17 cellular contexts compared by ENCODE assay signal in genomic region chr15:100716456-100717085, GRCh38.
"Had no signal": no experiment of that assay in that cellular context is flagged by ENCODE, and none has a peak within 500 bp of the region (broad histone marks: within the 10 kb centered on the region; RNA-seq: fewer than 3 reads in every experiment).

No MANE protein-coding gene starts in this region.

- H3K27ac ChIP-seq: epithelial cell of prostate, heart left ventricle, skin epidermis, tibial nerve had no signal

- H3K9me3 ChIP-seq: heart left ventricle, mucosa of descending colon, tibial nerve had no signal

- H3K36me3 ChIP-seq: heart left ventricle, tibial nerve had no signal

- H3K4me3 ChIP-seq: heart left ventricle, mucosa of descending colon, skin epidermis, tibial nerve had no signal

- ATAC-seq: activated T-helper 17 cell treated with anti-CD3 and anti-CD28 coated beads, Interleukin-2, amount 50 U/mL, for 72 hours; mucosa of descending colon; naive thymus-derived CD4-positive, alpha-beta T cell had no signal

- FAIRE-seq: TTC549 had no signal

- DNase-seq: activated B cell treated with CpG ODN at 0.5 μM for 24 hours; activated CD4-positive, alpha-beta T cell treated with anti-CD3 and anti-CD28 coated beads, Interleukin-2, amount 10 ng/mL, durations not matched to agents 24 days and 14 days; activated naive CD4-positive, alpha-beta T cell treated with Interleukin-2 at 50 U/mL for 16 hours; dermis blood vessel endothelial cell; foreskin melanocyte; immature natural killer cell; naive thymus-derived CD4-positive, alpha-beta T cell; retina; stimulated activated CD4-positive, alpha-beta T cell treated with anti-CD3 and anti-CD28 coated beads, Interleukin-4, amount 100 ng/mL, for 24 hours; stimulated activated naive CD4-positive, alpha-beta T cell had no signal

- H3K27me3 ChIP-seq: heart left ventricle, tibial nerve had no signal
